Comparison of ENCODE assay signal across 26 cellular contexts in the genomic region with DNA sequence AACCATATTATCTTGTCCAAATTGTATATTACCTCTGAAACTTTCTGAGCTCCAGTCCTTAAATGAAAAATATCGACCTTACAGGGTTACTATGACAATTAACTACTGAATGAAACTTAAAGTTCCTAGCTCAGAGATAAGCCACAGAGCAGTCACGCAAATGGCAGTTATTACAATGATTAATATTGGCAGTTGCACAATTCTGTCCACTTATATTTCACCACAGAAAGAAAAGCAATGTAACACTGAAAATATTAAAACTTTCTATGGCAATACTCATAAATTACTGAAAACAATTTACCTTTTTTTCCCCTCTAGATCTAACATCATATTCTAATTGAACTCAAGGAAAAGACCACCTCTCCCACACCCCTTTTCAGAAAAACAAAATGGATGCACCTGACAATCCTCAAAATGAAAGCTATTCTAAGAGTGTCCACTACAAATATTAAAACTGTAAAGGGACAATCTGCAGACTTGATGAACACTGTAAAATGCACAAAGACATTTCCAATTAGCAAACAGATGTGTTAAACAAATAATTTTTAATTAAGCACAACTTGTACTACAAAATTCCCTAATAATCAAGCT. TPM values are rescaled to one million over a fixed set of nuclear protein-coding genes. Genes with fewer than 3 reads are reported as not detected.
DNase-seq lines count a peak whose midpoint lies in the region; ATAC-seq, FAIRE-seq and TF ChIP-seq lines count a peak whose summit lies in the region.
"Had no signal": no experiment of that assay in that cellular context is flagged by ENCODE, and none has a peak within 500 bp of the region (broad histone marks: within the 10 kb centered on the region; RNA-seq: fewer than 3 reads in every experiment).

No MANE protein-coding gene starts in this region.

- TF ChIP-seq POLR2A in vagina (IDR thresholded peaks at IDR 0.05), result no peak

- WGBS in small intestine, 3 donors, result 7 to 55% (median 41%) methylated on average over 2 of the region's 2 CpGs

- FAIRE-seq in small intestine (lab: Jason Lieb, UNC), result no peak
- FAIRE-seq: A549 had no signal

- TF ChIP-seq CTCF in left ventricle myocardium inferior (IDR thresholded peaks at IDR 0.05; ENCODE audit: borderline replicate concordance) (no peak), VCaP (conservative IDR thresholded peaks at IDR 0.05) (no peak), fibroblast of pulmonary artery (IDR thresholded peaks at IDR 0.05; ENCODE audit: low read length, missing control alignments) (no peak), vagina (IDR thresholded peaks at IDR 0.05) (no peak)

- DNase-seq in left ventricle myocardium inferior (no peak), cardiac septum (ENCODE audit: low spot score) (no peak), fibroblast of pulmonary artery (ENCODE audit: low read depth) (peak; percentile 58), small intestine (peak; percentile 65), vagina (ENCODE audit: extremely low spot score in 2 of 2) (no peak)
- no peak for DNase-seq in activated naive CD4-positive, alpha-beta T cell treated with Interleukin-2 at 50 U/mL for 16 hours
- DNase-seq: activated naive CD8-positive, alpha-beta T cell treated with anti-CD3 and anti-CD28 coated beads for 36 hours; caudate nucleus; effector memory CD4-positive, alpha-beta T cell; GF-D8; hypothalamus; left cardiac atrium; mucosa of descending colon; NCI-H2081; NCI-H510A; nucleus accumbens; SIG-M5; stimulated activated CD4-positive, alpha-beta T cell treated with anti-CD3 and anti-CD28 coated beads, Interleukin-2, amount 100 ng/mL, for 24 hours; stimulated activated naive CD8-positive, alpha-beta T cell treated with anti-CD3 and anti-CD28 coated beads, Interleukin-15, amount 100 ng/mL, for 72 hours; T-helper 17 cell; upper lobe of left lung had no signal

- no peaks in the 10 kb centered on the region for H3K9me3 ChIP-seq in left ventricle myocardium inferior (replicated peaks)
- H3K9me3 ChIP-seq in small intestine (ENCODE audit: control insufficient read depth, low read depth), result no peaks in the 10 kb centered on the region
- no peaks in the 10 kb centered on the region for H3K9me3 ChIP-seq in vagina
- H3K9me3 ChIP-seq: A549, mucosa of descending colon, upper lobe of left lung had no signal

- H3K4me3 ChIP-seq in left ventricle myocardium inferior (no peak overlapping the region), fibroblast of pulmonary artery (replicated peaks; ENCODE audit: low read depth, low read length) (no peak overlapping the region), small intestine (ENCODE audit: low read depth in 1 of 2, low read length in 2 of 2) (no peak overlapping the region), vagina (no peak overlapping the region)
- H3K4me3 ChIP-seq: A549, mucosa of descending colon, upper lobe of left lung had no signal

- H3K4me1 ChIP-seq in left ventricle myocardium inferior, result peaks cover 71% of the 10 kb centered on the region
- peaks cover 2 to 3% of the 10 kb centered on the region in 2 donors for H3K4me1 ChIP-seq in small intestine (ENCODE audit: control insufficient read depth in 2 of 2, insufficient read depth in 1 of 2, low read depth in 1 of 2, low read length in 1 of 2)
- H3K4me1 ChIP-seq in vagina, result no peaks in the 10 kb centered on the region

- H3K27ac ChIP-seq in left ventricle myocardium inferior (replicated peaks) (peak overlapping the region; percentile 66), VCaP (peak overlapping the region; percentile 46), small intestine (ENCODE audit: low read depth in 1 of 2, low read length in 1 of 2) (no peak overlapping the region), vagina (no peak overlapping the region)
- H3K27ac ChIP-seq: A549, C4-2B had no signal

- H3K36me3 ChIP-seq in left ventricle myocardium inferior (no peaks in the 10 kb centered on the region), small intestine (ENCODE audit: control insufficient read depth in 2 of 2, insufficient read depth in 2 of 2, low read length in 2 of 2) (no peaks in the 10 kb centered on the region), vagina (no peaks in the 10 kb centered on the region)
- H3K36me3 ChIP-seq: upper lobe of left lung had no signal

- H3K27me3 ChIP-seq in left ventricle myocardium inferior (ENCODE audit: low read depth) (no peaks in the 10 kb centered on the region), small intestine (ENCODE audit: control insufficient read depth in 2 of 2, insufficient read depth in 2 of 2, low read length in 2 of 2) (no peaks in the 10 kb centered on the region), vagina (no peaks in the 10 kb centered on the region)
- H3K27me3 ChIP-seq: upper lobe of left lung had no signal

- no peak for ATAC-seq in GM21786 (IDR thresholded peaks at IDR 0.05; ENCODE audit: unreplicated experiment)
- ATAC-seq: A549; left cardiac atrium; mucosa of descending colon; sciatic nerve; stimulated activated naive CD8-positive, alpha-beta T cell treated with anti-CD3 and anti-CD28 coated beads, Interleukin-15, amount 100 ng/mL, for 72 hours; T-helper 17 cell had no signal

- intact Hi-C loops in left ventricle myocardium inferior (cut with micrococcal nuclease) (no loop called here), cardiac septum (cut with DNase I) (no loop called here), vagina (cut with DNase I) (no loop called here)

RNA-seq across cellular contexts. Expression of a gene that starts 14.6 kb away (rescaled TPM):
- total RNA-seq in left ventricle myocardium inferior, result 11.2 TPM
- 15.8 TPM for total RNA-seq in cardiac septum
- polyA plus RNA-seq in small intestine, result 10 to 100 TPM in 2 of 3 donors, 1 to 10 TPM in 1; 9.6 to 21.0 (median 15.4) TPM
- 12.0 TPM for total RNA-seq in vagina

RNA-seq across cellular contexts. Expression of a gene that starts 16.0 kb away (rescaled TPM):
- total RNA-seq in left ventricle myocardium inferior (73.5 TPM), cardiac septum (80.6 TPM), vagina (74.2 TPM)
- polyA plus RNA-seq in small intestine, result 100 to 1,000 TPM; 145 to 192 (median 172) TPM

Comparison
In these comparisons a context has a peak if more than half of its experiments do, and no peak if none do; other contexts are left out.
1. DNase-seq: peak in fibroblast of pulmonary artery (single experiment) and small intestine (single experiment); none in left ventricle myocardium inferior (single experiment), cardiac septum (single experiment), activated naive CD4-positive, alpha-beta T cell treated with Interleukin-2 at 50 U/mL for 16 hours (single experiment) and vagina (0 of 2).
2. H3K27ac ChIP-seq: peak in left ventricle myocardium inferior (single experiment) and VCaP (single experiment); none in small intestine (0 of 2) and vagina (single experiment).